In the genomic region with DNA sequence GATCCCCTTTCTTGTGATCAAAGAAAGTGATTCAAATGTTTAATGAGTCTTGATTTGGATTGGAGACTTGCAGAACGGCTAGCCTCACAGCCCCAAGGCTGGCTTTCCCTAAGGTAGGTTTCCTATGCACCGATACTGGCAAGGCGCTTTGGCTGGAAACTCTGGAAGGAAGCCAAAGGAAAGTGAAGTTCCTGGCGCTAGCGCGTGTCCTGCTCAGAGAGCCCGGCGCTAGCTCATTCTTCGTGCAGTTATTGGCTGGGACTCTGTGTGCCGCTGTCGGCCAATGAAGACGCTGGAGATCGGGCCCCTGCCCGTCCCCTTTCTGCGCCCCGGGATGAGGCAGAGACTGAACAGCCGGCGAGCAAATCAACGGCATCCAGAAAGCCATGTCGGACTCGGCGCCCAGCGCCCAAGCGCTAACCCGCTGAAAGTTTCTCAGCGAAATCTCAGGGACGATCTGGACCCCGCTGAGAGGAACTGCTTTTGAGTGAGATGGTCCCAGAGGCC, we compare ENCODE assay signal across 8 cellular contexts. TPM values are rescaled to one million over a fixed set of nuclear protein-coding genes. Genes with fewer than 3 reads are reported as not detected.
DNase-seq lines count a peak whose midpoint lies in the region; TF ChIP-seq lines count a peak whose summit lies in the region.

Gene PCDHGC3 (plus strand): TSS at position 342 of the 507 bp plus-strand sequence. CDS start 151 bp downstream, at position 493.

- H3K36me3 ChIP-seq in HAP-1 (replicated peaks) (no peaks in the 10 kb centered on the region), MG63 (peaks cover 25% of the 10 kb centered on the region), SK-N-MC (ENCODE audit: insufficient read depth, low read length) (peaks cover 12% of the 10 kb centered on the region; the same call in 1 of the 2 replicates)

- no peak within 1 kb of the TSS for H3K27ac ChIP-seq in SK-N-MC

- DNase-seq in GM12865 (ENCODE audit: low read depth) = peak; percentile 89
- peak; percentile 86 to 88 for DNase-seq in HAP-1 (ENCODE audit: low spot score in 2 of 2)
- peak; percentile 98 for DNase-seq in MG63
- DNase-seq in SK-N-MC (ENCODE audit: low read depth, low spot score) = peak; percentile 45
- DNase-seq in brain pericyte (ENCODE audit: low read depth, low spot score) = peak; percentile 84
- DNase-seq in renal cortical epithelial cell (ENCODE audit: low read depth) = peak; percentile 88
- no peak for DNase-seq in OCI-M2 (lab: John Stamatoyannopoulos, UW; ENCODE audit: unreplicated experiment)

- in situ Hi-C loops in HAP-1 (cut with MboI; ENCODE audit: low sequenced_read_pairs) = no loop called here

- peaks cover 9% of the 10 kb centered on the region; the same call in 1 of the 2 replicates for H3K4me1 ChIP-seq in HAP-1

- H3K9me3 ChIP-seq in HAP-1 (no peaks in the 10 kb centered on the region), MG63 (no peaks in the 10 kb centered on the region), SK-N-MC (ENCODE audit: low read depth, low read length) (no peaks in the 10 kb centered on the region; the same call in 1 of the 2 replicates)

- H3K4me3 ChIP-seq in GM12865 (ENCODE audit: low read depth, low read length) (peak within 1 kb of the TSS; percentile 90), HAP-1 (peak within 1 kb of the TSS; percentile 34), MG63 (peak within 1 kb of the TSS; percentile 63), SK-N-MC (peak within 1 kb of the TSS; percentile 82), iPS-11a (ENCODE audit: low read depth, low read length) (peak within 1 kb of the TSS; percentile 17)

- peak within 1 kb of the TSS; percentile 72 for H3K9ac ChIP-seq in SK-N-MC (ENCODE audit: insufficient read length)

- 0 out of 2 replicates have a peak, but pooled peaks cover 3% of the 10 kb centered on the region for H3K27me3 ChIP-seq in HAP-1 (ENCODE audit: low read depth)
- no peaks in the 10 kb centered on the region for H3K27me3 ChIP-seq in MG63

- TF ChIP-seq CTCF in GM12865 (IDR thresholded peaks at IDR 0.05; ENCODE audit: insufficient read depth, low read depth, low read length, missing control alignments) = peak; percentile 53

RNA-seq across cellular contexts. Expression of gene PCDHGC3, which starts in this region (rescaled TPM):
- 42.3 and 49.8 TPM in 2 replicates for total RNA-seq in MG63 (2014; rRNA removed; shearing (Covaris generic); ENCODE audit: low replicate concordance)
- 11.8 and 23.6 TPM in 2 replicates for total RNA-seq in renal cortical epithelial cell

Comparison
In these comparisons a context has a peak if more than half of its experiments do, and no peak if none do; other contexts are left out.
1. H3K4me3 ChIP-seq: peak in every context shown above with its lines; median percentile 90 in GM12865; 82 in SK-N-MC; 63 in MG63; 34 in HAP-1; 17 in iPS-11a.